In the genomic region with DNA sequence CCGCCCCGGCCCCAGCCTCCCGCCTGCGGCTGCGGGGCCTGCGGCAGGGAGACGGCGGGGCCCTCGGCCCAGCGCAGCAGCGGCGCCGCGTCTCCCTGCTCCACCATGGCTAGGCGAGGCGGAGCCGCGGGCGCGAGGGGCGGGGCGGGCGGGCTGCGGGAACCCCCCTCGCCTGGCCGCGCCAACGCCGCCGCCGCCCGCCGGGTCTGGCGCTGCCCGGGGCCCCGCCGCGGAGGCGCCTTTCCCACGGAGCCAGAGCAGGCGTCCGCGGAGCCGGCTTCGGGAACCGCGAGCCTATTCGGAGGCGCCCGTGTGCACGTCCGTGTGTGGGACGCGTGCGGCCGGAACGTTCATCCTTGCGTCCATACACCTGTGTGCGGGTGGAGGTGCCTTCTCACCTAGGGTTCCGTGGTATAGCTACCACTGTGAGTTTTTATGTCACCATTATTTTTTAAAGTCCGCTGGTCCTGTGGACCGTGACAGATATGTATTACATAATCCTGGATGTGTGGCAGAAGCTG, we compare ENCODE assay signal across 1 cellular context.
A peak's percentile ranks its signal among the peaks of the same experiment; 100 is the strongest.
TF ChIP-seq lines count a peak whose summit lies in the region.

A gene with protein sequence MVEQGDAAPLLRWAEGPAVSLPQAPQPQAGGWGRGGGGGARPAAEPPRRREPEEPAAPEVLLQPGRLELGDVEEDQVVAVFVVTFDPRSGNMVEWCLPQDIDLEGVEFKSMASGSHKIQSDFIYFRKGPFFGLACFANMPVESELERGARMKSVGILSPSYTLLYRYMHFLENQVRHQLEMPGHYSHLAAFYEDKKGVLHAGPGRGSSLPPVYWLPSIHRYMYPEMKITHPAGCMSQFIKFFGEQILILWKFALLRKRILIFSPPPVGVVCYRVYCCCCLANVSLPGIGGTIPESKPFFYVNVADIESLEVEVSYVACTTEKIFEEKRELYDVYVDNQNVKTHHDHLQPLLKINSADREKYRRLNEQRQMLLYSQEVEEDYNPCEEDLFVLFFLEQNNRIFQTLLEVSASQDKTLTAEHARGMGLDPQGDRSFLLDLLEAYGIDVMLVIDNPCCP (minus strand): TSS at position 120 of the 521 bp plus-strand sequence. CDS start 13 bp downstream, at position 107.

TF ChIP-seq in HepG2, 621 proteins besides CTCF, POLR2A, EP300 and RAD21 (continued from another document):
- no peak for TF ChIP-seq DNMT1 (CRISPR knock-in tag; IDR thresholded peaks at IDR 0.05)
- TF ChIP-seq, protein P1, sequence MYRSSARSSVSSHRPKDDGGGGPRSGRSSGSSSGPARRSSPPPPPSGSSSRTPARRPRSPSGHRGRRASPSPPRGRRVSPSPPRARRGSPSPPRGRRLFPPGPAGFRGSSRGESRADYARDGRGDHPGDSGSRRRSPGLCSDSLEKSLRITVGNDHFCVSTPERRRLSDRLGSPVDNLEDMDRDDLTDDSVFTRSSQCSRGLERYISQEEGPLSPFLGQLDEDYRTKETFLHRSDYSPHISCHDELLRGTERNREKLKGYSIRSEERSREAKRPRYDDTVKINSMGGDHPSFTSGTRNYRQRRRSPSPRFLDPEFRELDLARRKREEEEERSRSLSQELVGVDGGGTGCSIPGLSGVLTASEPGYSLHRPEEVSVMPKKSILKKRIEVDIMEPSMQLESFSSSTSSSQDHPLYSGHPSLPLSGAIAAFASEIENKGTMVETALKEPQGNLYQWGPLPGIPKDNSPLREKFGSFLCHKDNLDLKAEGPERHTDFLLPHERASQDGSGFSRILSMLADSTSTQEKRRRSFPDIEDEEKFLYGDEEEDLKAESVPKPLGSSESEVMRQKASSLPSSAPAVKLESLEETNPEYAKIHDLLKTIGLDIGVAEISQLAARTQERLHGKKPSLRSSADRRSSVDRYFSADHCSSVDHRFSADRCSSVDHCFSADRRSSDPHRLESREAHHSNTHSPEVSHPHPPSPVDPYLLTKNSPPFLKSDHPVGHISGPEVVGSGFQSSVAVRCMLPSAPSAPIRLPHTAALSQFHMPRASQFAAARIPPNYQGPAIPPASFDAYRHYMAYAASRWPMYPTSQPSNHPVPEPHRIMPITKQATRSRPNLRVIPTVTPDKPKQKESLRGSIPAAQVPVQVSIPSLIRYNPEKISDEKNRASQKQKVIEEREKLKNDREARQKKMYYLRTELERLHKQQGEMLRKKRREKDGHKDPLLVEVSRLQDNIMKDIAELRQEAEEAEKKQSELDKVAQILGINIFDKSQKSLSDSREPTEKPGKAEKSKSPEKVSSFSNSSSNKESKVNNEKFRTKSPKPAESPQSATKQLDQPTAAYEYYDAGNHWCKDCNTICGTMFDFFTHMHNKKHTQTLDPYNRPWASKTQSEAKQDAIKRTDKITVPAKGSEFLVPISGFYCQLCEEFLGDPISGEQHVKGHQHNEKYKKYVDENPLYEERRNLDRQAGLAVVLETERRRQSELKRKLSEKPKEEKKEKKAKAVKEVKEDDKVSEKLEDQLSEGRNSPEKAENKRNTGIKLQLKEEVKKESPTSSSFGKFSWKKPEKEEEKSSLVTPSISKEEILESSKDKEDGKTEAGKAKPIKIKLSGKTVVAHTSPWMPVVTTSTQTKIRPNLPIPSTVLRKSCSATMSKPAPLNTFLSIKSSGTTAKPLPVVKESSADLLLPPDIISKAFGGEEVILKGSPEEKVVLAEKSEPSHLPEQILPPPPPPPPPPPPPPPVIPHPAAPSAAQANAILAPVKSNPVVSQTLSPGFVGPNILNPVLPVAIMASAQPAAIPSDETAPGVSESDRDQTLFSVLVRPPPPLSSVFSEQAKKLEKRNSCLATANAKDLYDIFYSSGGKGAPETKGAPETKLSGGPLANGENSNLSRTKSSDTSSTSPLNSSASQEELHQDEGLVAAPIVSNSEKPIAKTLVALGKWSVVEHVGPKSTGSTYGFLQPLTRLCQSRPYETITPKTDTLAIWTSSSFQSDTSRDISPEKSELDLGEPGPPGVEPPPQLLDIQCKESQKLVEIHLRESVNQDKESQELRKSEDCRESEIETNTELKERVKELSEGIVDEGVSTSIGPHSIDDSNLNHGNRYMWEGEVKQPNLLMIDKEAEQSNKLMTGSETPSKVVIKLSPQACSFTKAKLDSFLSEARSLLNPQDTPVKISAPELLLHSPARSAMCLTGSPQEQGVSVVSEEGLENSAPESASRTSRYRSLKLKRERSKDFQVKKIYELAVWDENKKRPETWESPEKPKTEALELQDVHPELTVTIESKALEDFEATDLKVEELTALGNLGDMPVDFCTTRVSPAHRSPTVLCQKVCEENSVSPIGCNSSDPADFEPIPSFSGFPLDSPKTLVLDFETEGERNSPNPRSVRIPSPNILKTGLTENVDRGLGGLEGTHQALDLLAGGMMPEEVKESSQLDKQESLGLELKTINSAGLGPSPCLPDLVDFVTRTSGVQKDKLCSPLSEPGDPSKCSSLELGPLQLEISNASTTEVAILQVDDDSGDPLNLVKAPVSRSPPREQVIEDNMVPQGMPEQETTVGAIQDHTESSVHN (CRISPR knock-in tag; IDR thresholded peaks at IDR 0.05), result no peak
- no peak for TF ChIP-seq ZNF432 (CRISPR knock-in tag; IDR thresholded peaks at IDR 0.05; ENCODE audit: borderline replicate concordance)
- TF ChIP-seq SCMH1 (CRISPR knock-in tag; IDR thresholded peaks at IDR 0.05; ENCODE audit: borderline replicate concordance), result no peak
- TF ChIP-seq, protein P2, sequence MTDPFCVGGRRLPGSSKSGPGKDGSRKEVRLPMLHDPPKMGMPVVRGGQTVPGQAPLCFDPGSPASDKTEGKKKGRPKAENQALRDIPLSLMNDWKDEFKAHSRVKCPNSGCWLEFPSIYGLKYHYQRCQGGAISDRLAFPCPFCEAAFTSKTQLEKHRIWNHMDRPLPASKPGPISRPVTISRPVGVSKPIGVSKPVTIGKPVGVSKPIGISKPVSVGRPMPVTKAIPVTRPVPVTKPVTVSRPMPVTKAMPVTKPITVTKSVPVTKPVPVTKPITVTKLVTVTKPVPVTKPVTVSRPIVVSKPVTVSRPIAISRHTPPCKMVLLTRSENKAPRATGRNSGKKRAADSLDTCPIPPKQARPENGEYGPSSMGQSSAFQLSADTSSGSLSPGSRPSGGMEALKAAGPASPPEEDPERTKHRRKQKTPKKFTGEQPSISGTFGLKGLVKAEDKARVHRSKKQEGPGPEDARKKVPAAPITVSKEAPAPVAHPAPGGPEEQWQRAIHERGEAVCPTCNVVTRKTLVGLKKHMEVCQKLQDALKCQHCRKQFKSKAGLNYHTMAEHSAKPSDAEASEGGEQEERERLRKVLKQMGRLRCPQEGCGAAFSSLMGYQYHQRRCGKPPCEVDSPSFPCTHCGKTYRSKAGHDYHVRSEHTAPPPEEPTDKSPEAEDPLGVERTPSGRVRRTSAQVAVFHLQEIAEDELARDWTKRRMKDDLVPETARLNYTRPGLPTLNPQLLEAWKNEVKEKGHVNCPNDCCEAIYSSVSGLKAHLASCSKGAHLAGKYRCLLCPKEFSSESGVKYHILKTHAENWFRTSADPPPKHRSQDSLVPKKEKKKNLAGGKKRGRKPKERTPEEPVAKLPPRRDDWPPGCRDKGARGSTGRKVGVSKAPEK (CRISPR knock-in tag; IDR thresholded peaks at IDR 0.05; ENCODE audit: borderline replicate concordance), result no peak
- peak; percentile 48 for TF ChIP-seq HNRNPLL (IDR thresholded peaks at IDR 0.05; ENCODE audit: low read depth, low read length, poor library complexity, severe bottlenecking)
- no peak for TF ChIP-seq MAZ (IDR thresholded peaks at IDR 0.05; ENCODE audit: borderline replicate concordance, low read depth, low read length)
- 0 out of 2 replicates have a peak, but pooled peaks have one; percentile 23 for TF ChIP-seq MAZ (CRISPR knock-in tag; IDR thresholded peaks at IDR 0.05; ENCODE audit: low read depth)
- peak; percentile 45; the same call in 1 of the 2 replicates for TF ChIP-seq RBFOX2 (IDR thresholded peaks at IDR 0.05; ENCODE audit: low read depth, low read length)
- TF ChIP-seq, protein P3, sequence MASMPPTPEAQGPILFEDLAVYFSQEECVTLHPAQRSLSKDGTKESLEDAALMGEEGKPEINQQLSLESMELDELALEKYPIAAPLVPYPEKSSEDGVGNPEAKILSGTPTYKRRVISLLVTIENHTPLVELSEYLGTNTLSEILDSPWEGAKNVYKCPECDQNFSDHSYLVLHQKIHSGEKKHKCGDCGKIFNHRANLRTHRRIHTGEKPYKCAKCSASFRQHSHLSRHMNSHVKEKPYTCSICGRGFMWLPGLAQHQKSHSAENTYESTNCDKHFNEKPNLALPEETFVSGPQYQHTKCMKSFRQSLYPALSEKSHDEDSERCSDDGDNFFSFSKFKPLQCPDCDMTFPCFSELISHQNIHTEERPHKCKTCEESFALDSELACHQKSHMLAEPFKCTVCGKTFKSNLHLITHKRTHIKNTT (CRISPR knock-in tag; IDR thresholded peaks at IDR 0.05), result no peak
- TF ChIP-seq POGZ (CRISPR knock-in tag; IDR thresholded peaks at IDR 0.05), result no peak
- no peak for TF ChIP-seq CBX1 (IDR thresholded peaks at IDR 0.05; ENCODE audit: low read depth)
- 0 out of 2 replicates have a peak, but pooled peaks have one; percentile 7 for TF ChIP-seq ZFX (CRISPR knock-in tag; IDR thresholded peaks at IDR 0.05; ENCODE audit: low read depth)
- TF ChIP-seq, protein P4, sequence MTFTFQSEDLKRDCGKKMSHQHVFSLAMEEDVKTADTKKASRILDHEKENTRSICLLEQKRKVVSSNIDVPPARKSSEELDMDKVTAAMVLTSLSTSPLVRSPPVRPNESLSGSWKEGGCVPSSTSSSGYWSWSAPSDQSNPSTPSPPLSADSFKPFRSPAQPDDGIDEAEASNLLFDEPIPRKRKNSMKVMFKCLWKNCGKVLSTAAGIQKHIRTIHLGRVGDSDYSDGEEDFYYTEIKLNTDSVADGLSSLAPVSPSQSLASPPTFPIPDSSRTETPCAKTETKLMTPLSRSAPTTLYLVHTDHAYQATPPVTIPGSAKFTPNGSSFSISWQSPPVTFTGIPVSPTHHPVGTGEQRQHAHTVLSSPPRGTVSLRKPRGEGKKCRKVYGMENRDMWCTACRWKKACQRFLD (CRISPR knock-in tag; IDR thresholded peaks at IDR 0.05; ENCODE audit: borderline replicate concordance), result no peak
- TF ChIP-seq NONO (IDR thresholded peaks at IDR 0.05), result no peak
- peak; percentile 48; the same call in 1 of the 2 replicates for TF ChIP-seq NONO (CRISPR knock-in tag; conservative IDR thresholded peaks at IDR 0.05)
- TF ChIP-seq, protein P5, sequence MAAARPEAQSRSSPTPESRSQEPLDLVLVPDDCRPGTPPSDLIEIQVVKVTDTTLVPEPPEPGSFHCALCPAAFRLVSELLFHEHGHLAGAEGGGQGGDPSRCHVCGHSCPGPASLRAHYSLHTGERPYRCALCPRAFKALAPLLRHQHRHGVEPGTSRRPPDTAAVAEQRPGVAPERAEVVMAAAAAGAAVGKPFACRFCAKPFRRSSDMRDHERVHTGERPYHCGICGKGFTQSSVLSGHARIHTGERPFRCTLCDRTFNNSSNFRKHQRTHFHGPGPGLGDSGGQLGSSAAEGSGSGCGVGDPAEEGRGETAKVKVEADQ (CRISPR knock-in tag; IDR thresholded peaks at IDR 0.05; ENCODE audit: borderline replicate concordance), result no peak
- no peak for TF ChIP-seq ZNF816 (CRISPR knock-in tag; IDR thresholded peaks at IDR 0.05; ENCODE audit: borderline replicate concordance)
- TF ChIP-seq ZNF563 (CRISPR knock-in tag; IDR thresholded peaks at IDR 0.05), result no peak
- TF ChIP-seq BCL6 (CRISPR knock-in tag; IDR thresholded peaks at IDR 0.05), result no peak; the same call in 1 of the 2 replicates
- TF ChIP-seq MYC (CRISPR knock-in tag; IDR thresholded peaks at IDR 0.05; ENCODE audit: borderline replicate concordance), result 0 out of 2 replicates have a peak, but pooled peaks have one; percentile 33
- no peak for TF ChIP-seq NCOA1 (CRISPR knock-in tag; IDR thresholded peaks at IDR 0.05)
- TF ChIP-seq, protein P6, sequence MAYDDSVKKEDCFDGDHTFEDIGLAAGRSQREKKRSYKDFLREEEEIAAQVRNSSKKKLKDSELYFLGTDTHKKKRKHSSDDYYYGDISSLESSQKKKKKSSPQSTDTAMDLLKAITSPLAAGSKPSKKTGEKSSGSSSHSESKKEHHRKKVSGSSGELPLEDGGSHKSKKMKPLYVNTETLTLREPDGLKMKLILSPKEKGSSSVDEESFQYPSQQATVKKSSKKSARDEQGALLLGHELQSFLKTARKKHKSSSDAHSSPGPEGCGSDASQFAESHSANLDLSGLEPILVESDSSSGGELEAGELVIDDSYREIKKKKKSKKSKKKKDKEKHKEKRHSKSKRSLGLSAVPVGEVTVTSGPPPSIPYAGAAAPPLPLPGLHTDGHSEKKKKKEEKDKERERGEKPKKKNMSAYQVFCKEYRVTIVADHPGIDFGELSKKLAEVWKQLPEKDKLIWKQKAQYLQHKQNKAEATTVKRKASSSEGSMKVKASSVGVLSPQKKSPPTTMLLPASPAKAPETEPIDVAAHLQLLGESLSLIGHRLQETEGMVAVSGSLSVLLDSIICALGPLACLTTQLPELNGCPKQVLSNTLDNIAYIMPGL (CRISPR knock-in tag; IDR thresholded peaks at IDR 0.05; ENCODE audit: borderline replicate concordance in 1 of 2, low read depth in 1 of 2), result 0 out of 4 replicates have a peak, but pooled peaks of 1 of the 2 experiments have one; percentile 19
- TF ChIP-seq HDAC2 (CRISPR knock-in tag; IDR thresholded peaks at IDR 0.05), result no peak
- no peak for TF ChIP-seq PCBP2 (optimal IDR thresholded peaks at IDR 0.05; ENCODE audit: low read depth, low read length, poor library complexity, severe bottlenecking)
- TF ChIP-seq, protein P7, sequence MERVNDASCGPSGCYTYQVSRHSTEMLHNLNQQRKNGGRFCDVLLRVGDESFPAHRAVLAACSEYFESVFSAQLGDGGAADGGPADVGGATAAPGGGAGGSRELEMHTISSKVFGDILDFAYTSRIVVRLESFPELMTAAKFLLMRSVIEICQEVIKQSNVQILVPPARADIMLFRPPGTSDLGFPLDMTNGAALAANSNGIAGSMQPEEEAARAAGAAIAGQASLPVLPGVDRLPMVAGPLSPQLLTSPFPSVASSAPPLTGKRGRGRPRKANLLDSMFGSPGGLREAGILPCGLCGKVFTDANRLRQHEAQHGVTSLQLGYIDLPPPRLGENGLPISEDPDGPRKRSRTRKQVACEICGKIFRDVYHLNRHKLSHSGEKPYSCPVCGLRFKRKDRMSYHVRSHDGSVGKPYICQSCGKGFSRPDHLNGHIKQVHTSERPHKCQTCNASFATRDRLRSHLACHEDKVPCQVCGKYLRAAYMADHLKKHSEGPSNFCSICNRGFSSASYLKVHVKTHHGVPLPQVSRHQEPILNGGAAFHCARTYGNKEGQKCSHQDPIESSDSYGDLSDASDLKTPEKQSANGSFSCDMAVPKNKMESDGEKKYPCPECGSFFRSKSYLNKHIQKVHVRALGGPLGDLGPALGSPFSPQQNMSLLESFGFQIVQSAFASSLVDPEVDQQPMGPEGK (CRISPR knock-in tag; IDR thresholded peaks at IDR 0.05), result 0 out of 2 replicates have a peak, but pooled peaks have one; percentile 25
- TF ChIP-seq NCOR1 (IDR thresholded peaks at IDR 0.05; ENCODE audit: borderline replicate concordance, low read length), result no peak
- TF ChIP-seq ESRRA (CRISPR knock-in tag; IDR thresholded peaks at IDR 0.05; ENCODE audit: low read depth), result no peak
